In the genomic region with DNA sequence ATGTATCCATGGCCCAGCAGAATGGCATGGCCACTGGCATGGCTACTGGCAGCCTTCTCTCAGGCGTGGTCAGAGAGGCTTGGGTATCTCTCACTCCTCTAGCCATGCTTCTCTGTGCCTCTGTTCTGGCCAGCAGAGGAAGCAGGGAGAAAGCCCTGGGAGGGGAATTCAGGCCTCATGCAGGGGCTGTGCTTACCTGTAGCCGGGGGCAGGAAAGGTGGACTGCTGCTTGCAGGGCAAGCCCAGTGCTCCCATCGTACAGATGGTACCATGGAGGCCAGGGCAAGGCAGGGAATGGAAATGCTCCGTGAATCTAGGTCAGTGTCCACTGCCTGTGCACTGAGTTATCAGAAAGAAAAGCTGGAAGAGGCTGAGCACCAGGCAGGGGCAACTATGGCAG, we compare ENCODE assay signal across 28 cellular contexts. TPM values are rescaled to one million over a fixed set of nuclear protein-coding genes. Genes with fewer than 3 reads are reported as not detected.
"Had no signal": no experiment of that assay in that cellular context is flagged by ENCODE, and none has a peak within 500 bp of the region (broad histone marks: within the 10 kb centered on the region; RNA-seq: fewer than 3 reads in every experiment).

No MANE protein-coding gene starts in this region.

- H3K27ac Mint-ChIP-seq: activated B cell treated with CpG ODN at 0.5 μM for 24 hours; activated CD8-positive, alpha-beta T cell treated with anti-CD3 and anti-CD28 coated beads for 36 hours; activated naive CD4-positive, alpha-beta T cell treated with anti-CD3 and anti-CD28 coated beads for 36 hours; activated naive CD8-positive, alpha-beta T cell; activated T-helper 17 cell treated with anti-CD3 and anti-CD28 coated beads, Interleukin-2, amount 50 U/mL, for 72 hours; brain; T-cell had no signal

- H3K9me3 Mint-ChIP-seq: activated B cell treated with CpG ODN at 0.5 μM for 24 hours; activated CD8-positive, alpha-beta T cell treated with anti-CD3 and anti-CD28 coated beads for 36 hours; activated naive CD4-positive, alpha-beta T cell treated with anti-CD3 and anti-CD28 coated beads for 36 hours; activated T-helper 17 cell treated with anti-CD3 and anti-CD28 coated beads, Interleukin-2, amount 50 U/mL, for 72 hours; T-cell had no signal

- H3K36me3 ChIP-seq: cardiac muscle cell had no signal

- H3K27me3 Mint-ChIP-seq: brain had no signal

- H3K4me3 ChIP-seq: cardiac muscle cell, SK-N-MC had no signal

- DNase-seq: activated B cell treated with CpG ODN at 0.5 μM for 24 hours; activated CD8-positive, alpha-beta T cell treated with anti-CD3 and anti-CD28 coated beads for 36 hours; activated gamma-delta T cell; activated naive CD4-positive, alpha-beta T cell treated with anti-CD3 and anti-CD28 coated beads for 36 hours; activated T-cell treated with anti-CD3 and anti-CD28 coated beads for 4 hours; activated T-cell treated with anti-CD3 and anti-CD28 coated beads, Interleukin-2, amount 50 U/mL, for 48 hours; amygdala; Kasumi-1; NCI-H1105 treated with DMSO at 0.1 percent for 48 hours; NCI-H1436 treated with DMSO at 0.1 percent for 48 hours; NCI-H187; NCI-H2081; NCI-H510A treated with DMSO at 0.1 percent for 48 hours; NCI-H69; NK-92 treated with Interleukin-12 subunit alpha and Interleukin-12 subunit beta, amount 100 ng/mL, for 24 hours; OCI-M1; RPMI8226; T-cell; T-helper 2 cell; T1000 had no signal

- H3K4me1 Mint-ChIP-seq: activated B cell treated with CpG ODN at 0.5 μM for 24 hours; activated T-helper 17 cell treated with anti-CD3 and anti-CD28 coated beads, Interleukin-2, amount 50 U/mL, for 72 hours; brain; T-cell had no signal

- ATAC-seq: activated CD8-positive, alpha-beta T cell treated with anti-CD3 and anti-CD28 coated beads for 36 hours; activated T-helper 17 cell treated with anti-CD3 and anti-CD28 coated beads, Interleukin-2, amount 50 U/mL, for 72 hours; Panc1; Right ventricle myocardium inferior; T-cell had no signal

- H3K27me3 ChIP-seq: cardiac muscle cell had no signal

- H3K36me3 Mint-ChIP-seq: activated naive CD8-positive, alpha-beta T cell; brain; T-cell had no signal

- H3K4me3 Mint-ChIP-seq: activated B cell treated with CpG ODN at 0.5 μM for 24 hours; activated CD8-positive, alpha-beta T cell treated with anti-CD3 and anti-CD28 coated beads for 36 hours; activated naive CD4-positive, alpha-beta T cell treated with anti-CD3 and anti-CD28 coated beads for 36 hours; activated naive CD8-positive, alpha-beta T cell; activated T-helper 17 cell treated with anti-CD3 and anti-CD28 coated beads, Interleukin-2, amount 50 U/mL, for 72 hours; brain; T-cell had no signal

- H3K27ac ChIP-seq: cardiac muscle cell, SK-N-MC had no signal

RNA-seq across cellular contexts. Expression of a gene that starts 2.7 kb away (rescaled TPM):
- total RNA-seq: activated B cell treated with CpG ODN at 0.5 μM for 24 hours; activated CD8-positive, alpha-beta T cell treated with anti-CD3 and anti-CD28 coated beads for 36 hours; activated naive CD4-positive, alpha-beta T cell treated with anti-CD3 and anti-CD28 coated beads for 36 hours; activated T-helper 17 cell treated with anti-CD3 and anti-CD28 coated beads, Interleukin-2, amount 50 U/mL, for 72 hours; astrocyte; cardiac muscle cell; Right ventricle myocardium inferior; T-cell had no signal
- polyA plus RNA-seq: cardiac muscle cell had no signal

RNA-seq across cellular contexts. Expression of a gene that starts 38.5 kb away (rescaled TPM):
- total RNA-seq: activated B cell treated with CpG ODN at 0.5 μM for 24 hours; activated CD8-positive, alpha-beta T cell treated with anti-CD3 and anti-CD28 coated beads for 36 hours; activated naive CD4-positive, alpha-beta T cell treated with anti-CD3 and anti-CD28 coated beads for 36 hours; activated T-helper 17 cell treated with anti-CD3 and anti-CD28 coated beads, Interleukin-2, amount 50 U/mL, for 72 hours; cardiac muscle cell; T-cell had no signal
- polyA plus RNA-seq: cardiac muscle cell had no signal

RNA-seq across cellular contexts. Expression of a gene that starts 39.0 kb away (rescaled TPM):
- total RNA-seq: activated B cell treated with CpG ODN at 0.5 μM for 24 hours; activated CD8-positive, alpha-beta T cell treated with anti-CD3 and anti-CD28 coated beads for 36 hours; activated naive CD4-positive, alpha-beta T cell treated with anti-CD3 and anti-CD28 coated beads for 36 hours; activated T-helper 17 cell treated with anti-CD3 and anti-CD28 coated beads, Interleukin-2, amount 50 U/mL, for 72 hours; astrocyte; cardiac muscle cell; Right ventricle myocardium inferior; T-cell had no signal

RNA-seq across cellular contexts. Expression of a gene that starts 41.8 kb away (rescaled TPM):
- total RNA-seq: activated B cell treated with CpG ODN at 0.5 μM for 24 hours; activated CD8-positive, alpha-beta T cell treated with anti-CD3 and anti-CD28 coated beads for 36 hours; activated naive CD4-positive, alpha-beta T cell treated with anti-CD3 and anti-CD28 coated beads for 36 hours; activated T-helper 17 cell treated with anti-CD3 and anti-CD28 coated beads, Interleukin-2, amount 50 U/mL, for 72 hours; T-cell had no signal
